ENCODE assay signal across 17 cellular contexts in the genomic region with DNA sequence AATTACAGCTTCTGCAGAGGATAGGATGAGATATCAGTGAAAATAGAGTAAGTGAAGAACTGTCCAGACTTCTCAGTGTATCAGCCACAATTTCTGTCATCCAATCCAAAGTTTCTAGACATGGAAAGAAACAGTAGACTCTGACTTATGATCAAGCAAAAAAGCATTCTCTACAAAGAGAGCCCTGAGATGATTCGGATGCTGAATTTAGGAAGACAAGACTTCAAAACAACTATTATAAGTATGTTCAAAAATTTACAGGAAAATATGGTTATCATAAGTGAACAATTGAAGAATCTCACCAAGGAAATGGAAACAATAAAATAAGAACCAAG.
A peak's percentile ranks its signal among the peaks of the same experiment; 100 is the strongest.
DNase-seq lines count a peak whose midpoint lies in the region; ATAC-seq and TF ChIP-seq lines count a peak whose summit lies in the region.
"Had no signal": no experiment of that assay in that cellular context is flagged by ENCODE, and none has a peak within 500 bp of the region (broad histone marks: within the 10 kb centered on the region; RNA-seq: fewer than 3 reads in every experiment).

No MANE protein-coding gene starts in this region.

- ATAC-seq in Right ventricle myocardium inferior (no peak), aorta (ENCODE audit: low FRiP score) (no peak), HG03432 (IDR thresholded peaks at IDR 0.05; ENCODE audit: unreplicated experiment) (no peak), HG03108 (IDR thresholded peaks at IDR 0.05; ENCODE audit: unreplicated experiment) (no peak)
- ATAC-seq: activated CD8-positive, alpha-beta T cell treated with anti-CD3 and anti-CD28 coated beads, Interleukin-2, amount 10 ng/mL, durations not matched to agents 7 days and 5 days; activated naive CD4-positive, alpha-beta T cell treated with anti-CD3 and anti-CD28 coated beads, Interleukin-2, amount 50 U/mL, for 72 hours; activated T-cell treated with anti-CD3 and anti-CD28 coated beads, Interleukin-2, amount 50 U/mL, for 4 hours; left lobe of liver had no signal

- no peak for TF ChIP-seq CTCF in left ventricle myocardium inferior (IDR thresholded peaks at IDR 0.05; ENCODE audit: borderline replicate concordance)
- TF ChIP-seq CTCF in esophagus squamous epithelium (IDR thresholded peaks at IDR 0.05): no peak
- no peak for TF ChIP-seq CTCF in prostate gland (IDR thresholded peaks at IDR 0.05)

- H3K9me3 ChIP-seq in left ventricle myocardium inferior (replicated peaks): no peaks in the 10 kb centered on the region
- H3K9me3 ChIP-seq in esophagus squamous epithelium: no peaks in the 10 kb centered on the region
- H3K9me3 ChIP-seq in prostate gland: no peaks in the 10 kb centered on the region
- no peaks in the 10 kb centered on the region for H3K9me3 ChIP-seq in aorta (ENCODE audit: control insufficient read depth, low read length)

- no peaks in the 10 kb centered on the region for H3K27me3 ChIP-seq in left ventricle myocardium inferior (ENCODE audit: low read depth)
- no peaks in the 10 kb centered on the region for H3K27me3 ChIP-seq in esophagus squamous epithelium
- no peaks in the 10 kb centered on the region for H3K27me3 ChIP-seq in prostate gland (replicated peaks; ENCODE audit: insufficient read depth)
- no peaks in the 10 kb centered on the region for H3K27me3 ChIP-seq in aorta (ENCODE audit: control insufficient read depth in 1 of 2, insufficient read depth in 2 of 2, low read length in 1 of 2)

- H3K4me1 ChIP-seq in left ventricle myocardium inferior: peaks cover 15% of the 10 kb centered on the region
- H3K4me1 ChIP-seq in esophagus squamous epithelium: peaks cover 0 to 5% (median 0%) of the 10 kb centered on the region in 3 donors
- no peaks in the 10 kb centered on the region for H3K4me1 ChIP-seq in prostate gland (replicated peaks)
- peaks cover 7 to 8% of the 10 kb centered on the region in 2 donors for H3K4me1 ChIP-seq in aorta (ENCODE audit: control insufficient read depth in 1 of 2, insufficient read depth in 2 of 2, low read length in 2 of 2)

- TF ChIP-seq POLR2A in esophagus squamous epithelium (IDR thresholded peaks at IDR 0.05) (no peak), prostate gland (IDR thresholded peaks at IDR 0.05) (no peak)

- WGBS in esophagus squamous epithelium, 2 donors: 0% methylated on average over 1 of the region's 1 CpG
- 0% methylated on average over 1 of the region's 1 CpG for WGBS in prostate gland
- WGBS in aorta, 2 donors: 0 to 1% methylated on average over 1 of the region's 1 CpG

- no peak overlapping the region for H3K4me3 ChIP-seq in left ventricle myocardium inferior
- no peak overlapping the region for H3K4me3 ChIP-seq in esophagus squamous epithelium
- no peak overlapping the region for H3K4me3 ChIP-seq in prostate gland
- H3K4me3 ChIP-seq in aorta (ENCODE audit: low read length in 2 of 2): no peak overlapping the region
- H3K4me3 ChIP-seq: skin epidermis had no signal

- no peak for DNase-seq in left ventricle myocardium inferior
- DNase-seq in Right ventricle myocardium inferior (ENCODE audit: missing footprints): no peak
- DNase-seq in esophagus squamous epithelium (lab: John Stamatoyannopoulos, UW): no peak
- DNase-seq in prostate gland (ENCODE audit: low spot score): no peak
- DNase-seq in aorta: no peak
- DNase-seq in activated CD4-positive, alpha-beta T cell treated with anti-CD3 and anti-CD28 coated beads for 4 hours: no peak
- DNase-seq: activated CD8-positive, alpha-beta T cell treated with anti-CD3 and anti-CD28 coated beads, Interleukin-2, amount 10 ng/mL, durations not matched to agents 7 days and 5 days; activated T-cell treated with anti-CD3 and anti-CD28 coated beads, Interleukin-2, amount 50 U/mL, for 4 hours; C1 segment of cervical spinal cord; effector memory CD4-positive, alpha-beta T cell; stimulated activated CD8-positive, alpha-beta memory T cell treated with anti-CD3 and anti-CD28 coated beads, Interleukin-4, amount 100 ng/mL, for 48 hours; T-helper 1 cell had no signal

- H3K36me3 ChIP-seq in left ventricle myocardium inferior (no peaks in the 10 kb centered on the region), esophagus squamous epithelium (no peaks in the 10 kb centered on the region), prostate gland (no peaks in the 10 kb centered on the region), aorta (ENCODE audit: control insufficient read depth in 1 of 2, insufficient read depth in 2 of 2, low read length in 1 of 2) (no peaks in the 10 kb centered on the region)

- peak overlapping the region; percentile 84 for H3K27ac ChIP-seq in left ventricle myocardium inferior (replicated peaks)
- peak overlapping the region in 3 of 4 donors; percentile 62 to 86 (median 72) for H3K27ac ChIP-seq in esophagus squamous epithelium
- H3K27ac ChIP-seq in prostate gland: peak overlapping the region; percentile 51 to 61
- peak overlapping the region; percentile 84 to 93 for H3K27ac ChIP-seq in aorta (ENCODE audit: low read depth in 1 of 2, low read length in 2 of 2)
- H3K27ac ChIP-seq: skin epidermis had no signal

- intact Hi-C loops in left ventricle myocardium inferior (cut with micrococcal nuclease) (no loop called here), Right ventricle myocardium inferior (cut with DNase I) (loop anchor here (5.0 kb wide), 1 partner anchor 83 kb away; no protein-coding TSS in a partner anchor), esophagus squamous epithelium (cut with DNase I) (no loop called here), prostate gland (cut with DNase I) (loop anchor here (10.0 kb wide), 2 partner anchors 90 to 240 kb away; partner anchors contain the start of gene IRS2), aorta (cut with DNase I) (loop anchor here (5.0 to 10.0 kb wide), 4 partner anchors 33 to 152 kb away; no protein-coding TSS in a partner anchor)

Comparison
In these comparisons a context has a peak if more than half of its experiments do, and no peak if none do; other contexts are left out.
1. intact Hi-C loops: an anchor here in Right ventricle myocardium inferior (5.0 kb wide), prostate gland (10.0 kb wide) and aorta (5.0 to 10.0 kb wide); none called in left ventricle myocardium inferior and esophagus squamous epithelium.